In the genomic region with DNA sequence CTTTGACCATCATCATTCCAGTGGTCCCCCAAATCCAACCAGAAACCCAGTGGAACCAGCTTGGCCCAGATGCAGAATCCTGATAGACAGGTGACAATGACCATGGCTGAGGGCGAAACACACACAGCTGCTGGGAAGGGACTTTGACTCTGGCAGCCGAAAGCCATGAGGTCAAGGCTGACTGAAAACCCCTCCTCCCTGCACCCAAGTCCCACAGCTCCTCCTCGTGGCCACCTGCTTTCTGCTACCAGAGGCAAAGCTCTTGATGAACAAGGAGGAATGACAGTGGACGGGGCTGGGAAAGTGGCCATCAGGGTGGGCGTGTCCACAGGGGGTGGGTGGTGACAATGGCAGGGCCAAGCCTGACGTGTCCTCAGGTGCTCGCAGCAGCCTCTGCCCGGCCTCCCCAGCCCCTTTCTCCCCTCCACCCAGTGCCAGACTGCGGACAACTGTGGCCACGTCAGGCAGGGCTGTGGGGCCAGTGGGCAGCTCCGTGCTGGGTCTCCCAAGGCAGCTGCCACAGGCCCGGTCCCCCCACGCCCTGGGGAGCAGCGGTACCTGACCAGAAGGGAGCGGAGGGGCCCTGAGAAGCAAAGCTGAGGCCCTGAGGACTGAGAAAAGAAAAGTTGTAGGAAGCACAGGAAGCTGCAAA, we compare ENCODE assay signal across 10 cellular contexts. TPM values are rescaled to one million over a fixed set of nuclear protein-coding genes. Genes with fewer than 3 reads are reported as not detected.
A peak's percentile ranks its signal among the peaks of the same experiment; 100 is the strongest.
DNase-seq lines count a peak whose midpoint lies in the region; ATAC-seq and TF ChIP-seq lines count a peak whose summit lies in the region.
"Had no signal": no experiment of that assay in that cellular context is flagged by ENCODE, and none has a peak within 500 bp of the region (broad histone marks: within the 10 kb centered on the region; RNA-seq: fewer than 3 reads in every experiment).

No MANE protein-coding gene starts in this region.

- no peak overlapping the region for H3K4me3 ChIP-seq in NT2/D1 (ENCODE audit: insufficient read length, low read depth)
- H3K4me3 ChIP-seq in smooth muscle cell, result no peak overlapping the region

- no peak overlapping the region for H2AFZ ChIP-seq in smooth muscle cell (ENCODE audit: low read depth)

- H3K9me3 ChIP-seq in NT2/D1 (ENCODE audit: insufficient read depth, low read length), result peaks cover 14% of the 10 kb centered on the region
- H3K9me3 ChIP-seq in smooth muscle cell (replicated peaks; ENCODE audit: low read depth), result peaks cover 3% of the 10 kb centered on the region

- WGBS in smooth muscle cell (ENCODE audit: low lambda C conversion rate), result 95% methylated on average over 12 of the region's 15 CpGs

- H3K79me2 ChIP-seq in smooth muscle cell (ENCODE audit: low read depth), result no peaks in the 10 kb centered on the region

- DNase-seq in DMS79 treated with DMSO at 0.1 percent for 48 hours (lab: John Stamatoyannopoulos, UW) (peak; percentile 8), DMS79 (lab: John Stamatoyannopoulos, UW) (no peak), NT2/D1 (ENCODE audit: low read depth, low spot score) (peak; percentile 28), Right ventricle myocardium superior (peak; percentile 37), posterior vena cava (ENCODE audit: low spot score) (peak; percentile 71), T1000 (lab: John Stamatoyannopoulos, UW) (no peak), smooth muscle cell (lab: John Stamatoyannopoulos, UW; ENCODE audit: unreplicated experiment) (no peak)
- DNase-seq: central memory CD4-positive, alpha-beta T cell; left cardiac atrium had no signal

- no peaks in the 10 kb centered on the region for H3F3A ChIP-seq in smooth muscle cell (ENCODE audit: low read depth)

- H3K4me1 ChIP-seq in NT2/D1 (ENCODE audit: insufficient read depth, insufficient read length), result no peaks in the 10 kb centered on the region
- H3K4me1 ChIP-seq in smooth muscle cell (ENCODE audit: low read depth), result no peaks in the 10 kb centered on the region

- intact Hi-C loops in Right ventricle myocardium superior (cut with DNase I), result no loop called here
- intact Hi-C loops in posterior vena cava (cut with DNase I), result no loop called here

- H4K20me1 ChIP-seq in smooth muscle cell (ENCODE audit: low read depth), result no peaks in the 10 kb centered on the region

- ATAC-seq in Right ventricle myocardium superior (ENCODE audit: poor library complexity) (peak; percentile 15), HG03108 (IDR thresholded peaks at IDR 0.05; ENCODE audit: unreplicated experiment) (no peak)

- no peak for TF ChIP-seq CTCF in smooth muscle cell (IDR thresholded peaks at IDR 0.05; ENCODE audit: borderline replicate concordance, insufficient read depth, poor library complexity, severe bottlenecking)

- H3K36me3 ChIP-seq in NT2/D1 (ENCODE audit: insufficient read depth, insufficient read length, low read length) (peaks cover 44% of the 10 kb centered on the region), smooth muscle cell (ENCODE audit: low read depth) (peaks cover 31% of the 10 kb centered on the region)

- no peak overlapping the region for H3K27ac ChIP-seq in smooth muscle cell (ENCODE audit: low read depth)

- H3K27me3 ChIP-seq in NT2/D1 (ENCODE audit: insufficient read depth, insufficient read length) (no peaks in the 10 kb centered on the region), smooth muscle cell (ENCODE audit: low read depth) (no peaks in the 10 kb centered on the region)

- H3K4me2 ChIP-seq in smooth muscle cell, result no peak overlapping the region

- H3K9ac ChIP-seq in NT2/D1 (ENCODE audit: insufficient read length, low read depth) (peak overlapping the region; percentile 8), smooth muscle cell (ENCODE audit: low read depth) (no peak overlapping the region)

RNA-seq across cellular contexts. Expression of gene SARDH, which starts 30.8 kb away (rescaled TPM):
- total RNA-seq in Right ventricle myocardium superior, result 0.94 TPM
- 1 to 10 TPM in 1 of 2 donors, under 1 TPM in 1; 0.62 to 1.8 TPM for total RNA-seq in posterior vena cava
- 3.3 and 4.5 TPM in 2 replicates for total RNA-seq in smooth muscle cell
- polyA plus RNA-seq in smooth muscle cell, result 10.1 and 11.8 TPM in 2 replicates

Comparison
In these comparisons a context has a peak if more than half of its experiments do, and no peak if none do; other contexts are left out.
1. DNase-seq: peak in DMS79 treated with DMSO at 0.1 percent for 48 hours (single experiment), NT2/D1 (single experiment), Right ventricle myocardium superior (single experiment) and posterior vena cava (single experiment); none in DMS79 (single experiment), T1000 (single experiment) and smooth muscle cell (single experiment).